Comparison of ENCODE assay signal across 8 cellular contexts in the genomic region with DNA sequence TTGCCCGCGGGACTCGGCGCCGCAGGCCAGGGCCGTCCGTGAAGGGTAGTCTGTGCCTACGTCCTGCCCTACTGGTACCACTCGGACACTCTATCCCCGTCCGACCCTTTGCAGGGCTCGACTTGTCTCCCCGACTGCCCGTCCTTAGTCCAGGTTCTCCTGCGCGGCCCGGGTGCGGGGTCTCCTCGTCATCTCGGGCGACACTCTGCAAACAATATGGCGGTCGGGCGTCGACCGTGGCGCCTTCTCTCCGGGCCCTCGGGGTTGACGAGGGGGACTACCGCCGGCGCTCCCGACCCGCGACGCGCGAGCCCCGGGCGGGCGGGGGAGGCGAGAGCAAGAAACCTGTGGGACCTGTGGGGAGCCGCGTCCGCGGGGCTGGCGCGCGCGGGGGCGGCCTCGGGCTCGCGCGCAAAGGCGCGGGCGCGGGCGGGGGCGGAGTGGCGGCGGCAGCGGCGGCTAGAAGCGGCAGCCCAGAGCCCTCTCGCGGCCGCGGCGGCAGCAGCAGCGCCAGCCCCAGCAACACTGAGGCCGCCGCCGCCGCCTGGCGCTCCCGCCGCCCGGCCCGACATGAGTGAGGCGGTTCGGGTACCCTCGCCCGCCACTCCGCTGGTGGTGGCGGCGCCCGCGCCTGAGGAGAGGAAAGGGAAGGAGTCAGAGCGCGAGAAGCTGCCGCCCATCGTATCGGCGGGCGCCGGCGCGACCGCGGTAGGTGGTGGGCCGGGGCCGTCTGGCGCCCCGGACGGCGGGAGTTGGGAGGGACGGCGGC. TPM values are rescaled to one million over a fixed set of nuclear protein-coding genes. Genes with fewer than 3 reads are reported as not detected.
DNase-seq lines count a peak whose midpoint lies in the region; ATAC-seq and TF ChIP-seq lines count a peak whose summit lies in the region.

Gene HECTD2 (plus strand): TSS at position 476 of the 769 bp plus-strand sequence. CDS start 95 bp downstream, at position 571.

- H4K20me1 ChIP-seq in hepatocyte (ENCODE audit: insufficient read depth, poor library complexity, severe bottlenecking), result no peaks in the 10 kb centered on the region

- peak within 1 kb of the TSS; percentile 98 for H3K4me3 Mint-ChIP-seq in T-helper 17 cell

- peak within 1 kb of the TSS; percentile 100 for H3K27ac ChIP-seq in hepatocyte

- peak within 1 kb of the TSS; percentile 82 for H3K4me2 ChIP-seq in hepatocyte

- H3K4me1 Mint-ChIP-seq in T-helper 17 cell, result peaks cover 9% of the 10 kb centered on the region

- H3K36me3 ChIP-seq in hepatocyte (replicated peaks; ENCODE audit: insufficient read depth, low read depth), result no peaks in the 10 kb centered on the region

- H3K79me2 ChIP-seq in hepatocyte, result peaks cover 46% of the 10 kb centered on the region

- peak; percentile 37 for TF ChIP-seq POLR2A in GM10847 (IDR thresholded peaks at IDR 0.05; ENCODE audit: extremely low read depth, insufficient read length)

- no peaks in the 10 kb centered on the region for H3K9me2 ChIP-seq in hepatocyte (replicated peaks; ENCODE audit: insufficient read depth)

- H3K27me3 ChIP-seq in hepatocyte, result no peaks in the 10 kb centered on the region

- H3K27me3 Mint-ChIP-seq in T-helper 17 cell, result no peaks in the 10 kb centered on the region

- peaks cover 4% of the 10 kb centered on the region for H3K36me3 Mint-ChIP-seq in T-helper 17 cell (ENCODE audit: low read depth)

- DNase-seq in H4 (ENCODE audit: low spot score) (peak; percentile 50), T-helper 17 cell (peak; percentile 77 to 80 (median 79)), anterior cingulate cortex (lab: John Stamatoyannopoulos, UW) (peak in 57 of 58 donors; percentile 16 to 86 (median 73)), hepatocyte (ENCODE audit: low spot score) (peak; percentile 94), retinal pigment epithelial cell (ENCODE audit: low read depth) (no peak), GF-D8 (lab: John Stamatoyannopoulos, UW) (no peak)

- H3K4me1 ChIP-seq in hepatocyte (ENCODE audit: insufficient read depth), result no peaks in the 10 kb centered on the region

- H3K27ac Mint-ChIP-seq in T-helper 17 cell, result peak within 1 kb of the TSS; percentile 97

- peak within 1 kb of the TSS; percentile 92 for H2AFZ ChIP-seq in hepatocyte

- TF ChIP-seq CTCF in LNCAP (IDR thresholded peaks at IDR 0.05) (peak; percentile 69), hepatocyte (IDR thresholded peaks at IDR 0.05; ENCODE audit: poor library complexity) (peak; percentile 33), retinal pigment epithelial cell (conservative IDR thresholded peaks at IDR 0.05; ENCODE audit: low read depth, low read length) (no peak)

- under 1% methylated on average over 73 of the region's 111 CpGs for WGBS in hepatocyte (ENCODE audit: low lambda C conversion rate, missing lambda C conversion rate)

- H3K4me3 ChIP-seq in hepatocyte (peak within 1 kb of the TSS; percentile 90), retinal pigment epithelial cell (ENCODE audit: low read length) (peak within 1 kb of the TSS; percentile 82)

- no peaks in the 10 kb centered on the region for H3K9me3 ChIP-seq in T-helper 17 cell (ENCODE audit: control insufficient read depth, low read length, poor library complexity, severe bottlenecking)
- H3K9me3 ChIP-seq in hepatocyte (ENCODE audit: low read depth), result no peaks in the 10 kb centered on the region

- peak; percentile 92 for ATAC-seq in T-helper 17 cell

RNA-seq across cellular contexts. Expression of gene HECTD2, which starts in this region (rescaled TPM):
- 5.0 and 5.7 TPM in 2 replicates for total RNA-seq in H4 (2014; rRNA removed; shearing (Covaris generic))
- total RNA-seq in T-helper 17 cell, result 1 to 10 TPM; 2.5 to 3.1 TPM
- total RNA-seq in hepatocyte, result 19.7 and 25.0 TPM in 2 replicates
- polyA plus RNA-seq in hepatocyte, result 9.0 TPM in 2 replicates

Comparison
In these comparisons a context has a peak if more than half of its experiments do, and no peak if none do; other contexts are left out.
1. DNase-seq: peak in H4 (single experiment), T-helper 17 cell (3 of 3), anterior cingulate cortex (57 of 58) and hepatocyte (single experiment); none in retinal pigment epithelial cell (single experiment) and GF-D8 (single experiment).